20 cellular contexts compared by ENCODE assay signal in the genomic region with DNA sequence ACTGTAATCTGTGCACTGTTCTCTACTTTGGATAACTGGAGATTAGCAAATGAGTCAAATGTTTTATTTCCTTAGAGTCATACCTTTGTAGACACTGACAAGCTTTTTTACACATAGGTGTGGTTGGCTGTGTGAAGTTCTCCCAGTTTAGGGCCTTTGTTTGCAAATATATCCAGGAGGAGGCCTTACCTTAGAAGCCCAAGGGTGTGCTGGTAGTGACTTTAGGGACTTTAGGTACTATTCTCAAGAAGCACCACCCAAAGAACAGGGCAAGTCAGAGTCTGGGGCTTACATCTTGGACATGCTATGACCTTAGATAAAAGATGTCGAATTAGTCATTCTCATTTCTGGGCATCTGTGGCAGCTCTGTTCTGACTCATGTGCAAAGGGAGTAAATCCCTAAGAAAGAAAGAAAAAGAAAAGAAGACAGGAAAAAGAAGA. TPM values are rescaled to one million over a fixed set of nuclear protein-coding genes. Genes with fewer than 3 reads are reported as not detected.
DNase-seq lines count a peak whose midpoint lies in the region; ATAC-seq and FAIRE-seq lines count a peak whose summit lies in the region.
"Had no signal": no experiment of that assay in that cellular context is flagged by ENCODE, and none has a peak within 500 bp of the region (broad histone marks: within the 10 kb centered on the region; RNA-seq: fewer than 3 reads in every experiment).

No MANE protein-coding gene starts in this region.

- DNase-seq in EL (peak; percentile 40), RCC 7860 (ENCODE audit: low spot score) (peak; percentile 16), DMS53 (lab: John Stamatoyannopoulos, UW) (no peak), GDM1 (lab: John Stamatoyannopoulos, UW) (no peak)
- no peak for DNase-seq in activated T-cell treated with anti-CD3 and anti-CD28 coated beads, Interleukin-2, amount 50 U/mL, for 72 hours
- DNase-seq: activated CD4-positive, alpha-beta T cell treated with anti-CD3 and anti-CD28 coated beads, Interleukin-2, amount 10 ng/mL, durations not matched to agents 7 days and 5 days; activated naive CD8-positive, alpha-beta T cell treated with anti-CD3 and anti-CD28 coated beads for 36 hours; activated T-cell treated with anti-CD3 and anti-CD28 coated beads, Interleukin-2, amount 50 U/mL, for 4 hours; Caco-2; central memory CD4-positive, alpha-beta T cell; effector CD4-positive, alpha-beta T cell; gastrocnemius medialis; GF-D8; lower lobe of right lung; natural killer cell had no signal

- H3K9ac ChIP-seq in mucosa of rectum (ENCODE audit: low read depth in 1 of 2, low read length in 2 of 2), result no peak overlapping the region

- H3K27ac Mint-ChIP-seq in activated T-cell treated with anti-CD3 and anti-CD28 coated beads, Interleukin-2, amount 50 U/mL, for 72 hours, result no peak overlapping the region
- H3K27ac Mint-ChIP-seq: activated CD4-positive, alpha-beta T cell treated with anti-CD3 and anti-CD28 coated beads, Interleukin-2, amount 10 ng/mL, durations not matched to agents 7 days and 5 days; activated naive CD8-positive, alpha-beta T cell treated with anti-CD3 and anti-CD28 coated beads for 36 hours; natural killer cell had no signal

- peak; percentile 78 for ATAC-seq in esophagus mucosa
- ATAC-seq in activated T-cell treated with anti-CD3 and anti-CD28 coated beads, Interleukin-2, amount 50 U/mL, for 72 hours (replicated peaks in 1 of 2), result no peak
- no peak for ATAC-seq in HG03442 (IDR thresholded peaks at IDR 0.05; ENCODE audit: unreplicated experiment)
- ATAC-seq: activated T-cell treated with anti-CD3 and anti-CD28 coated beads, Interleukin-2, amount 50 U/mL, for 4 hours; gastrocnemius medialis; lower lobe of right lung; natural killer cell had no signal

- peaks cover 0 to 7% of the 10 kb centered on the region in 2 donors for H3K9me3 ChIP-seq in mucosa of rectum (ENCODE audit: control insufficient read depth in 2 of 2, low read length in 2 of 2)
- H3K9me3 ChIP-seq: gastrocnemius medialis, prostate gland had no signal

- no peak for FAIRE-seq in RCC 7860 (lab: Jason Lieb, UNC)
- FAIRE-seq: H1 had no signal

- H3K27me3 ChIP-seq in mucosa of rectum (ENCODE audit: control insufficient read depth in 2 of 2, insufficient read depth in 2 of 2, low read length in 2 of 2), result no peaks in the 10 kb centered on the region
- H3K27me3 ChIP-seq: gastrocnemius medialis had no signal

- H3K4me3 Mint-ChIP-seq in activated T-cell treated with anti-CD3 and anti-CD28 coated beads, Interleukin-2, amount 50 U/mL, for 72 hours, result no peak overlapping the region
- H3K4me3 Mint-ChIP-seq: activated CD4-positive, alpha-beta T cell treated with anti-CD3 and anti-CD28 coated beads, Interleukin-2, amount 10 ng/mL, durations not matched to agents 7 days and 5 days; activated naive CD8-positive, alpha-beta T cell treated with anti-CD3 and anti-CD28 coated beads for 36 hours; activated T-cell treated with anti-CD3 and anti-CD28 coated beads, Interleukin-2, amount 50 U/mL, for 4 hours; natural killer cell had no signal

- H3K4me1 ChIP-seq in mucosa of rectum (ENCODE audit: control insufficient read depth in 2 of 2, insufficient read depth in 2 of 2, low read length in 2 of 2), result peaks cover 0 to 17% of the 10 kb centered on the region in 2 donors
- H3K4me1 ChIP-seq: lower lobe of right lung, prostate gland had no signal

- H3K36me3 ChIP-seq in mucosa of rectum (ENCODE audit: control insufficient read depth in 2 of 2, insufficient read depth in 2 of 2, low read length in 2 of 2), result no peaks in the 10 kb centered on the region
- H3K36me3 ChIP-seq: gastrocnemius medialis, lower lobe of right lung, prostate gland had no signal

- H3K4me1 Mint-ChIP-seq in activated T-cell treated with anti-CD3 and anti-CD28 coated beads, Interleukin-2, amount 50 U/mL, for 72 hours (ENCODE audit: low read depth), result peaks cover 8% of the 10 kb centered on the region

- peaks cover 8 to 10% of the 10 kb centered on the region in 2 donors for H3K9me3 Mint-ChIP-seq in activated T-cell treated with anti-CD3 and anti-CD28 coated beads, Interleukin-2, amount 50 U/mL, for 72 hours

- no peak overlapping the region for H3K4me3 ChIP-seq in mucosa of rectum (ENCODE audit: low read length in 2 of 2)
- H3K4me3 ChIP-seq: gastrocnemius medialis, lower lobe of right lung, prostate gland had no signal

- peak overlapping the region; percentile 60 to 80 for H3K27ac ChIP-seq in mucosa of rectum (ENCODE audit: low read depth in 2 of 2, low read length in 2 of 2)
- H3K27ac ChIP-seq: gastrocnemius medialis, lower lobe of right lung, prostate gland had no signal

- peaks cover 4 to 9% of the 10 kb centered on the region in 2 donors for H3K36me3 Mint-ChIP-seq in activated T-cell treated with anti-CD3 and anti-CD28 coated beads, Interleukin-2, amount 50 U/mL, for 72 hours (ENCODE audit: insufficient read depth in 2 of 2)
- H3K36me3 Mint-ChIP-seq: activated naive CD8-positive, alpha-beta T cell treated with anti-CD3 and anti-CD28 coated beads for 36 hours had no signal

- peaks cover 6% of the 10 kb centered on the region for H3K27me3 Mint-ChIP-seq in activated T-cell treated with anti-CD3 and anti-CD28 coated beads, Interleukin-2, amount 50 U/mL, for 72 hours (ENCODE audit: low read depth)

RNA-seq across cellular contexts. Expression of a gene that starts 4.8 kb away (rescaled TPM):
- total RNA-seq in esophagus mucosa, result 113 TPM
- 10 to 100 TPM; 49.4 to 53.4 TPM for total RNA-seq in activated T-cell treated with anti-CD3 and anti-CD28 coated beads, Interleukin-2, amount 50 U/mL, for 72 hours

Comparison
In these comparisons a context has a peak if more than half of its experiments do, and no peak if none do; other contexts are left out.
1. DNase-seq: peak in EL (single experiment) and RCC 7860 (single experiment); none in activated T-cell treated with anti-CD3 and anti-CD28 coated beads, Interleukin-2, amount 50 U/mL, for 72 hours (0 of 2), DMS53 (single experiment) and GDM1 (single experiment).